12 cellular contexts compared by ENCODE assay signal in the genomic region with DNA sequence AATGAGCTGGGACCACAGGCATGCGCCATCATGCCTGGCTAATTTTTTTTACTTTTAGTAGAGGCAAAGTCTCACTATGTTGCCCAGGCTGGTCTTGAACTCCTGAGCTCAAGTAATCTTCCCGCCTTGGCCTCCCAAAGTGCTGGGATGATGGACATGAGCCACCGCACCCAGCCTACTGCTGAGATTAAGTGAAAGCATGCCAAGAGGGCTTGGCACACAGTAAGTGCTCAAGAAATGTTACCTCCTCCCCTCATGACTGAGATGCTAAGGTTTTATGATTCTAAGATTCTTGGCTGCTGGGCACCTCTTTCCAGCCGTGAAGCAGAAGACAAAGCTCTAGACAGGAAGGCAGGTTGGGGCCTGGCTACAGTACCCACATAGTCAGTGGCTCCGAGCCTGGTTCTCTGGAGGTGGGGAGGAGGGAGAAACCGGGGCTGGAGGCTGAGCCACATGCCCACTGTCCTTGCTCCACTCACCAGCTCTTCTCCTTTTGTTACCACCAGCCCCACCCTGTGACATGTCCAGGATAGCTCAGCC. TPM values are rescaled to one million over a fixed set of nuclear protein-coding genes. Genes with fewer than 3 reads are reported as not detected.
DNase-seq lines count a peak whose midpoint lies in the region; ATAC-seq and TF ChIP-seq lines count a peak whose summit lies in the region.
"Had no signal": no experiment of that assay in that cellular context is flagged by ENCODE, and none has a peak within 500 bp of the region (broad histone marks: within the 10 kb centered on the region; RNA-seq: fewer than 3 reads in every experiment).

No MANE protein-coding gene starts in this region.

- no peak for ATAC-seq in left lung
- ATAC-seq in HG03469 (IDR thresholded peaks at IDR 0.05; ENCODE audit: unreplicated experiment), result no peak
- ATAC-seq in GM18867 (IDR thresholded peaks at IDR 0.05; ENCODE audit: unreplicated experiment), result no peak

- WGBS in stomach, 5 donors, result 57 to 73% (median 65%) methylated on average over 6 of the region's 6 CpGs

- H3K4me3 ChIP-seq in Loucy (ENCODE audit: low read length, poor library complexity, severe bottlenecking) (no peak overlapping the region), cardiac fibroblast (replicated peaks in 1 of 2; ENCODE audit: low read depth in 2 of 2, low read length in 2 of 2) (no peak overlapping the region), left lung (no peak overlapping the region), stomach (no peak overlapping the region)

- H3K9me3 ChIP-seq in Loucy (ENCODE audit: insufficient read depth, low read depth, low read length), result no peaks in the 10 kb centered on the region
- no peaks in the 10 kb centered on the region for H3K9me3 ChIP-seq in left lung
- H3K9me3 ChIP-seq in stomach, result no peaks in the 10 kb centered on the region
- H3K9me3 ChIP-seq: Caco-2 had no signal

- H3K9me2 ChIP-seq in Loucy (replicated peaks; ENCODE audit: low read depth, low read length), result no peaks in the 10 kb centered on the region

- no peak for TF ChIP-seq POLR2A in stomach (IDR thresholded peaks at IDR 0.05)

- no peaks in the 10 kb centered on the region for H4K20me1 ChIP-seq in Loucy (ENCODE audit: insufficient read depth, low read length, poor library complexity, severe bottlenecking)

- TF ChIP-seq CTCF in Loucy (conservative IDR thresholded peaks at IDR 0.05; ENCODE audit: low read length) (no peak), cardiac fibroblast (IDR thresholded peaks at IDR 0.05; ENCODE audit: low read depth, low read length) (no peak), left lung (IDR thresholded peaks at IDR 0.05) (no peak), stomach (IDR thresholded peaks at IDR 0.05) (no peak)

- H3K36me3 ChIP-seq in Loucy (ENCODE audit: insufficient read depth, low read length) (no peaks in the 10 kb centered on the region), left lung (no peaks in the 10 kb centered on the region), stomach (no peaks in the 10 kb centered on the region)

- H3K79me2 ChIP-seq in Loucy (ENCODE audit: insufficient read depth, low read length), result peaks cover 7% of the 10 kb centered on the region; the same call in 1 of the 2 replicates

- intact Hi-C loops in left lung (cut with DNase I) (no loop called here), stomach (cut with DNase I; ENCODE audit: low total_unique reads) (no loop called here)

- DNase-seq in cardiac fibroblast (ENCODE audit: low read depth in 2 of 2) (peak; percentile 66 to 87), left lung (no peak), stomach (no peak), NCI-H510A (lab: John Stamatoyannopoulos, UW) (no peak), hypothalamus (lab: John Stamatoyannopoulos, UW) (no peak)
- DNase-seq: Caco-2, islet precursor cell, NCI-H1930 had no signal

- TF ChIP-seq EP300 in stomach (IDR thresholded peaks at IDR 0.05), result no peak

- no peaks in the 10 kb centered on the region for H3F3A ChIP-seq in Loucy (ENCODE audit: low read depth)

- H3K9ac ChIP-seq in Loucy (ENCODE audit: low read depth, low read length, poor library complexity, severe bottlenecking), result peak overlapping the region; percentile 48

- peak overlapping the region; percentile 67 for H3K4me2 ChIP-seq in Loucy (ENCODE audit: low read depth, low read length, poor library complexity, severe bottlenecking)

- peak overlapping the region; percentile 18 to 83 for H3K27ac ChIP-seq in left lung
- peak overlapping the region; percentile 33 to 95 (median 85) for H3K27ac ChIP-seq in stomach

- no peaks in the 10 kb centered on the region for H3K27me3 ChIP-seq in Loucy (ENCODE audit: insufficient read depth, low read length, poor library complexity, severe bottlenecking)
- H3K27me3 ChIP-seq in left lung, result no peaks in the 10 kb centered on the region
- no peaks in the 10 kb centered on the region for H3K27me3 ChIP-seq in stomach

- no peak overlapping the region for H2AFZ ChIP-seq in Loucy (ENCODE audit: low read length)

- peaks cover 66% of the 10 kb centered on the region for H3K4me1 ChIP-seq in Loucy (ENCODE audit: insufficient read depth, low read length, poor library complexity, severe bottlenecking)
- peaks cover 66 to 89% of the 10 kb centered on the region in 2 donors for H3K4me1 ChIP-seq in left lung
- H3K4me1 ChIP-seq in stomach, result peaks cover 85 to 100% (median 93%) of the 10 kb centered on the region in 4 donors

RNA-seq across cellular contexts. Expression of a gene that starts 12.8 kb away (rescaled TPM):
- total RNA-seq in left lung (10 to 100 TPM; 56.3 to 69.1 TPM), stomach (10 to 100 TPM; 29.9 to 66.5 (median 38.8) TPM)
- 10 to 100 TPM in 2 of 3 donors, 1 to 10 TPM in 1; 5.0 to 13.1 (median 10.8) TPM for polyA plus RNA-seq in stomach

RNA-seq across cellular contexts. Expression of a gene that starts 48.7 kb away (rescaled TPM):
- total RNA-seq in left lung (1 to 10 TPM; 2.2 to 4.8 TPM), stomach (1 to 10 TPM in 1 of 5 donors, under 1 TPM in 1, not detected in 3; 0.29 to 1.3 TPM)
- polyA plus RNA-seq in stomach, result 1 to 10 TPM; 1.2 to 2.9 (median 2.1) TPM
- total RNA-seq: OCI-LY7 had no signal

RNA-seq across cellular contexts. Expression of a gene that starts 55.3 kb away (rescaled TPM):
- total RNA-seq in left lung (10 to 100 TPM; 11.7 to 30.7 TPM), stomach (10 to 100 TPM in 1 of 5 donors, 1 to 10 TPM in 2, not detected in 2; 2.2 to 18.7 (median 2.9) TPM)
- polyA plus RNA-seq in stomach, result 1 to 10 TPM; 1.2 to 1.6 (median 1.2) TPM

Comparison
In these comparisons a context has a peak if more than half of its experiments do, and no peak if none do; other contexts are left out.
1. DNase-seq: peak in cardiac fibroblast (2 of 2); none in left lung (0 of 2), stomach (single experiment), NCI-H510A (single experiment) and hypothalamus (0 of 51).